ENCODE assay signal across 21 cellular contexts in genomic region chr16:4697867-4698291, GRCh38. TPM values are rescaled to one million over a fixed set of nuclear protein-coding genes. Genes with fewer than 3 reads are reported as not detected.
"Had no signal": no experiment of that assay in that cellular context is flagged by ENCODE, and none has a peak within 500 bp of the region (broad histone marks: within the 10 kb centered on the region; RNA-seq: fewer than 3 reads in every experiment).

No MANE protein-coding gene starts in this region.

- H3K9me3 ChIP-seq: breast epithelium, esophagus squamous epithelium, gastrocnemius medialis, spleen, thoracic aorta, upper lobe of right lung had no signal

- H3K36me3 Mint-ChIP-seq: naive B cell had no signal

- H3K27me3 ChIP-seq: breast epithelium, esophagus squamous epithelium, gastrocnemius medialis, spleen, upper lobe of right lung had no signal

- ATAC-seq: activated T-cell treated with anti-CD3 and anti-CD28 coated beads, Interleukin-2, amount 50 U/mL, for 72 hours; gastrocnemius medialis; left lobe of liver; T-cell; upper lobe of right lung had no signal

- H3K4me3 Mint-ChIP-seq: activated naive CD4-positive, alpha-beta T cell treated with anti-CD3 and anti-CD28 coated beads for 36 hours; activated naive CD8-positive, alpha-beta T cell treated with anti-CD3 and anti-CD28 coated beads, Interleukin-2, amount 10 ng/mL, durations not matched to agents 7 days and 5 days; activated T-cell treated with anti-CD3 and anti-CD28 coated beads, Interleukin-2, amount 50 U/mL, for 72 hours; naive B cell; T-cell; T-helper 2 cell treated with Interferon-gamma antibody and Interleukin-4, amounts not matched to agents 5 μg/mL and 100 μg/mL, for 36 hours had no signal

- DNase-seq: activated effector memory CD4-positive, alpha-beta T cell treated with Interleukin-2 at 50 U/mL for 16 hours; activated naive CD4-positive, alpha-beta T cell treated with anti-CD3 and anti-CD28 coated beads for 36 hours; activated naive CD8-positive, alpha-beta T cell treated with anti-CD3 and anti-CD28 coated beads, Interleukin-2, amount 10 ng/mL, durations not matched to agents 7 days and 5 days; activated T-cell treated with anti-CD3 and anti-CD28 coated beads, Interleukin-2, amount 50 U/mL, for 72 hours; amniotic stem cell; cerebellar nuclear complex; esophagus squamous epithelium; gastrocnemius medialis; naive B cell; stimulated activated CD4-positive, alpha-beta T cell treated with anti-CD3 and anti-CD28 coated beads, Interleukin-4, amount 100 ng/mL, for 1 hour; stimulated activated naive CD4-positive, alpha-beta T cell treated with Interleukin-2 at 50 U/mL for 16 hours; T-cell; upper lobe of right lung had no signal

- H3K27ac ChIP-seq: breast epithelium, coronary artery, esophagus squamous epithelium, gastrocnemius medialis, spleen, thoracic aorta, upper lobe of right lung had no signal

- H3K9me3 Mint-ChIP-seq: activated naive CD4-positive, alpha-beta T cell treated with anti-CD3 and anti-CD28 coated beads for 36 hours; activated naive CD8-positive, alpha-beta T cell treated with anti-CD3 and anti-CD28 coated beads, Interleukin-2, amount 10 ng/mL, durations not matched to agents 7 days and 5 days; activated T-cell treated with anti-CD3 and anti-CD28 coated beads, Interleukin-2, amount 50 U/mL, for 72 hours; naive B cell; neural crest cell; T-cell; T-helper 2 cell treated with Interferon-gamma antibody and Interleukin-4, amounts not matched to agents 5 μg/mL and 100 μg/mL, for 36 hours had no signal

- H3K27ac Mint-ChIP-seq: activated naive CD4-positive, alpha-beta T cell treated with anti-CD3 and anti-CD28 coated beads for 36 hours; activated naive CD8-positive, alpha-beta T cell treated with anti-CD3 and anti-CD28 coated beads, Interleukin-2, amount 10 ng/mL, durations not matched to agents 7 days and 5 days; activated T-cell treated with anti-CD3 and anti-CD28 coated beads, Interleukin-2, amount 50 U/mL, for 72 hours; T-cell; T-helper 2 cell treated with Interferon-gamma antibody and Interleukin-4, amounts not matched to agents 5 μg/mL and 100 μg/mL, for 36 hours had no signal

- H3K4me3 ChIP-seq: breast epithelium, coronary artery, esophagus squamous epithelium, gastrocnemius medialis, lung, spleen, thoracic aorta, upper lobe of right lung had no signal

- H3K4me1 Mint-ChIP-seq: neural crest cell had no signal

- H3K27me3 Mint-ChIP-seq: activated naive CD8-positive, alpha-beta T cell treated with anti-CD3 and anti-CD28 coated beads, Interleukin-2, amount 10 ng/mL, durations not matched to agents 7 days and 5 days; naive B cell; T-cell had no signal

- H3K36me3 ChIP-seq: breast epithelium had no signal

RNA-seq across cellular contexts. Expression of gene DNAAF8, which starts 36.5 kb away (rescaled TPM):
- total RNA-seq: thoracic aorta had no signal
